1 cellular context compared by ENCODE assay signal in the genomic region with DNA sequence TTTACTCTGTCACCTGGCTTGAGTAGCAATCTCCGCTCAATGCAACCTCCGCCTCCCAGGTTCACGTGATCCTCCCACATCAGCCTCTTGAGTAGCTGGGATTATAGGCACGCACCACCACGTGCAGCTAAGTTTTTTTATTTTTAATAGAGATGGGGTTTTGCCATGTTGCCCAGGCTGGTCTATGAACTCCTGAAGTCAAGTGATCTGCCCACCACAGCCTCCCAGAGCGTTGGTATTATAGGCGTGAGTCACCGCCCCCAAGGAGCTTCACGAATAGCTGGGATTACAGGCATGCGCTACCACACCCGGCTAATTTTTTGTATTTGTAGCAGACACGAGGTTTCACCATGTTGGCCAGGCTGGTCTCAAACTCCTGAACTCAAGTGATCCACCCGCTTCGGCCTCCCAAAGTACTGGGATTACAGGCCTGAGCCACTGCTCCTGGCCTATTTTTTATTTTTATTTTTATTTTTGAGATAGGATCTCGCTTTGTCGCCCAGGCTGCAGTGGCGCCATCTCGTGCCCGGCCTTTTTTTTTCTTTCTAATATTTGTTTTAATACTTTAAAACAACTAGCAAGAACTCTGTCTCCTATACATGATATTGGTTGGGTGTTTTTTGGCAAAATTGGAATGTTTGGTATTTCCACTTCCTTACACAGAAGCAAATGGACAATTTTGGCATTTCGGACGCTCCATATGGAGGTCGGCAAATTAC.
TF ChIP-seq lines count a peak whose summit lies in the region.

No MANE protein-coding gene starts in this region.

TF ChIP-seq in A549, 52 proteins besides CTCF, POLR2A, EP300 and RAD21:
- TF ChIP-seq FOSL2 (IDR thresholded peaks at IDR 0.05): no peak
- peak; percentile 44 for TF ChIP-seq FOSL2 (CRISPR knock-in tag; IDR thresholded peaks at IDR 0.05)
- TF ChIP-seq EHF (CRISPR knock-in tag; IDR thresholded peaks at IDR 0.05): no peak
- TF ChIP-seq, protein P1, sequence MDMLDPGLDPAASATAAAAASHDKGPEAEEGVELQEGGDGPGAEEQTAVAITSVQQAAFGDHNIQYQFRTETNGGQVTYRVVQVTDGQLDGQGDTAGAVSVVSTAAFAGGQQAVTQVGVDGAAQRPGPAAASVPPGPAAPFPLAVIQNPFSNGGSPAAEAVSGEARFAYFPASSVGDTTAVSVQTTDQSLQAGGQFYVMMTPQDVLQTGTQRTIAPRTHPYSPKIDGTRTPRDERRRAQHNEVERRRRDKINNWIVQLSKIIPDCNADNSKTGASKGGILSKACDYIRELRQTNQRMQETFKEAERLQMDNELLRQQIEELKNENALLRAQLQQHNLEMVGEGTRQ (IDR thresholded peaks at IDR 0.05): peak; percentile 18; the same call in 1 of the 2 replicates
